ENCODE assay signal across 11 cellular contexts in genomic region chr5:156879665-156880285, GRCh38. TPM values are rescaled to one million over a fixed set of nuclear protein-coding genes. Genes with fewer than 3 reads are reported as not detected.
DNase-seq lines count a peak whose midpoint lies in the region; ATAC-seq and TF ChIP-seq lines count a peak whose summit lies in the region.
"Had no signal": no experiment of that assay in that cellular context is flagged by ENCODE, and none has a peak within 500 bp of the region (broad histone marks: within the 10 kb centered on the region; RNA-seq: fewer than 3 reads in every experiment).

No MANE protein-coding gene starts in this region.

- no peak overlapping the region for H3K27ac Mint-ChIP-seq in activated naive CD4-positive, alpha-beta T cell treated with anti-CD3 and anti-CD28 coated beads, Interleukin-2, amount 50 U/mL, for 72 hours
- no peak overlapping the region for H3K27ac Mint-ChIP-seq in WTC11
- H3K27ac Mint-ChIP-seq: memory B cell had no signal

- no peak for TF ChIP-seq CTCF in GM13977 (IDR thresholded peaks at IDR 0.05; ENCODE audit: extremely low read depth, insufficient read depth, missing control alignments)
- no peak for TF ChIP-seq CTCF in WTC11 (IDR thresholded peaks at IDR 0.05)

- H3K9me3 Mint-ChIP-seq in activated naive CD4-positive, alpha-beta T cell treated with anti-CD3 and anti-CD28 coated beads, Interleukin-2, amount 50 U/mL, for 72 hours: peaks cover 0 to 9% of the 10 kb centered on the region in 2 donors
- H3K9me3 Mint-ChIP-seq in WTC11: peaks cover 5% of the 10 kb centered on the region; the same call in 1 of the 2 replicates
- H3K9me3 Mint-ChIP-seq: memory B cell had no signal

- no peaks in the 10 kb centered on the region for H3K27me3 Mint-ChIP-seq in WTC11 (ENCODE audit: low read depth)

- ATAC-seq in GM21529 (IDR thresholded peaks at IDR 0.05; ENCODE audit: unreplicated experiment) (peak; percentile 94), HG03432 (IDR thresholded peaks at IDR 0.05; ENCODE audit: unreplicated experiment) (peak; percentile 96), WTC11 (no peak)
- no peak for ATAC-seq in activated naive CD4-positive, alpha-beta T cell treated with anti-CD3 and anti-CD28 coated beads, Interleukin-2, amount 50 U/mL, for 72 hours

- CTCF ChIA-PET in WTC11 (lab: Charles Lee): no interaction called here

- H3K4me1 Mint-ChIP-seq in WTC11: peaks cover 2% of the 10 kb centered on the region; the same call in 1 of the 2 replicates

- DNase-seq in GM13977 (ENCODE audit: low spot score) (peak; percentile 13), NCI-H524 treated with DMSO at 0.1 percent for 48 hours (lab: John Stamatoyannopoulos, UW) (peak; percentile 93), AG08395 (ENCODE audit: low spot score) (no peak), WTC11 (ENCODE audit: low spot score) (no peak)
- DNase-seq in activated naive CD4-positive, alpha-beta T cell treated with anti-CD3 and anti-CD28 coated beads, Interleukin-2, amount 50 U/mL, for 72 hours (ENCODE audit: low spot score in 2 of 2): no peak
- no peak for DNase-seq in activated CD4-positive, alpha-beta T cell treated with anti-CD3 and anti-CD28 coated beads, Interleukin-2, amount 50 U/mL, for 1 hour
- DNase-seq: COR-L47, uterus had no signal

- POLR2A ChIA-PET in WTC11 (lab: Charles Lee): no interaction called here

- peaks cover 0 to 6% of the 10 kb centered on the region in 2 donors for H3K36me3 Mint-ChIP-seq in activated naive CD4-positive, alpha-beta T cell treated with anti-CD3 and anti-CD28 coated beads, Interleukin-2, amount 50 U/mL, for 72 hours
- H3K36me3 Mint-ChIP-seq in WTC11: no peaks in the 10 kb centered on the region
- H3K36me3 Mint-ChIP-seq: memory B cell had no signal

- no peak overlapping the region for H3K4me3 Mint-ChIP-seq in WTC11
- H3K4me3 Mint-ChIP-seq: memory B cell had no signal

- in situ Hi-C loops in GM13977 (cut with MboI; ENCODE audit: low pct_unique_long_range_greater_than_20kb, low sequenced_read_pairs, unreplicated experiment): no loop called here

TF ChIP-seq in WTC11, 78 proteins besides CTCF, POLR2A, EP300 and RAD21:
- no peak for TF ChIP-seq ZNF232 (CRISPR knock-in tag; IDR thresholded peaks at IDR 0.05)
- TF ChIP-seq FOXP1 (CRISPR knock-in tag; IDR thresholded peaks at IDR 0.05; ENCODE audit: borderline replicate concordance): no peak
- TF ChIP-seq TCF7 (CRISPR knock-in tag; IDR thresholded peaks at IDR 0.05; ENCODE audit: low read depth): no peak
- TF ChIP-seq, protein P1, sequence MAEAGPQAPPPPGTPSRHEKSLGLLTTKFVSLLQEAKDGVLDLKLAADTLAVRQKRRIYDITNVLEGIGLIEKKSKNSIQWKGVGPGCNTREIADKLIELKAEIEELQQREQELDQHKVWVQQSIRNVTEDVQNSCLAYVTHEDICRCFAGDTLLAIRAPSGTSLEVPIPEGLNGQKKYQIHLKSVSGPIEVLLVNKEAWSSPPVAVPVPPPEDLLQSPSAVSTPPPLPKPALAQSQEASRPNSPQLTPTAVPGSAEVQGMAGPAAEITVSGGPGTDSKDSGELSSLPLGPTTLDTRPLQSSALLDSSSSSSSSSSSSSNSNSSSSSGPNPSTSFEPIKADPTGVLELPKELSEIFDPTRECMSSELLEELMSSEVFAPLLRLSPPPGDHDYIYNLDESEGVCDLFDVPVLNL (CRISPR knock-in tag; IDR thresholded peaks at IDR 0.05; ENCODE audit: borderline replicate concordance, low read depth): no peak
- TF ChIP-seq PREB (CRISPR knock-in tag; IDR thresholded peaks at IDR 0.05; ENCODE audit: borderline replicate concordance): no peak

RNA-seq across cellular contexts. Expression of gene PPP1R2B, which starts 29.7 kb away (rescaled TPM):
- total RNA-seq in activated naive CD4-positive, alpha-beta T cell treated with anti-CD3 and anti-CD28 coated beads, Interleukin-2, amount 50 U/mL, for 72 hours: under 1 TPM; 0.57 to 0.72 TPM
- not detected in 3 replicates for total RNA-seq in WTC11 (2021)

Comparison
In these comparisons a context has a peak if more than half of its experiments do, and no peak if none do; other contexts are left out.
1. DNase-seq: peak in GM13977 (single experiment) and NCI-H524 treated with DMSO at 0.1 percent for 48 hours (single experiment); none in activated naive CD4-positive, alpha-beta T cell treated with anti-CD3 and anti-CD28 coated beads, Interleukin-2, amount 50 U/mL, for 72 hours (0 of 2), activated CD4-positive, alpha-beta T cell treated with anti-CD3 and anti-CD28 coated beads, Interleukin-2, amount 50 U/mL, for 1 hour (single experiment), AG08395 (single experiment) and WTC11 (single experiment).
2. ATAC-seq: peak in GM21529 (single experiment) and HG03432 (single experiment); none in activated naive CD4-positive, alpha-beta T cell treated with anti-CD3 and anti-CD28 coated beads, Interleukin-2, amount 50 U/mL, for 72 hours (0 of 2) and WTC11 (single experiment).